Comparison of ENCODE assay signal across 8 cellular contexts in the genomic region with DNA sequence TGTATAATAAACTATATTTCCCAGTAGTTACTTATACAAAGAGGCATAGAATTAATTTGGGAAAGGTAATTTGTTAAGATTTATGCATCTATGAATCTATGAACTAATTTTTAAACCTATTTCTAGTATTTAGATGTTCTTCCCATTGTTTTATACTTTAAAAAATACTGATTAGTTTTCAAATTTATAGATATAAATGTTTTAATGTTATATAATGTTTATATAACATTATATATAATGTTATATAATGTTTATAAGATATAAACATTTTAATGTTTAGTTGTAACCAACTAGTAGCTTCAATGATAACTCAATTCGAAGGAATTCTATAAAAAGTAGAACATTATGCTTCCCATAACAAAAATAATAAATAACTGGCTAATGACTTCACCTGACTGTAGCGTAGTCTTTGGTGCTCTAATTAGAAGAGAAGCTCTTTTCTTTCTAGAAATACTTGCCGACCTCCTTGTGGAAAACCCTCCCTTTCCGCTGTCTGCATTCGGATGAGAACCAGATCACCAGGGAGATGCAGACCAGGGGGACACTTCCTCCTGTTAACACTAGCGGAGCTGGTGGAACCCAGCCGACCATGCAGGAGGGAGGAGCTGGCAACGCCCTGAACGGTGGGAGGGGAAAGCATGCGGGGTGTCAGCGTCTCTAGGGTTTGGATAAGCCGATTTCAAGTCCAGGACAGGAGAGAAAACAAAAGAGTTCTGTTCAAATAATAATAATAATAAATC.
DNase-seq lines count a peak whose midpoint lies in the region; ATAC-seq and TF ChIP-seq lines count a peak whose summit lies in the region.

No MANE protein-coding gene starts in this region.

- H3K36me3 ChIP-seq in BE2C (no peaks in the 10 kb centered on the region), lung (ENCODE audit: control insufficient read depth in 2 of 2, insufficient read depth in 2 of 2, low read length in 2 of 2) (no peaks in the 10 kb centered on the region)

- no peak for TF ChIP-seq CTCF in BE2C (IDR thresholded peaks at IDR 0.05; ENCODE audit: low read depth, low read length)
- TF ChIP-seq CTCF in lung (IDR thresholded peaks at IDR 0.05; ENCODE audit: control extremely low read depth, extremely low read depth), result no peak

- no peak overlapping the region for H3K27ac ChIP-seq in lung (ENCODE audit: low read depth in 1 of 2, low read length in 1 of 2)

- DNase-seq in BE2C (peak; percentile 91), NCI-H524 (lab: John Stamatoyannopoulos, UW) (peak; percentile 89 to 97), dermis blood vessel endothelial cell (peak; percentile 65), lung (ENCODE audit: low spot score) (peak; percentile 73)
- DNase-seq in activated CD4-positive, alpha-beta T cell treated with anti-CD3 and anti-CD28 coated beads for 4 hours, result peak; percentile 75 to 78
- DNase-seq in stimulated activated CD8-positive, alpha-beta memory T cell treated with anti-CD3 and anti-CD28 coated beads, Interleukin-12 subunit alpha, Interleukin-12 subunit beta, amount 100 ng/mL, for 1 hour (ENCODE audit: low read depth), result peak; percentile 48

- H3K9me3 ChIP-seq in BE2C (no peaks in the 10 kb centered on the region), lung (ENCODE audit: control insufficient read depth in 2 of 2, insufficient read depth in 1 of 2, low read length in 1 of 2) (peaks cover 0 to 2% of the 10 kb centered on the region in 2 donors)

- H3K4me1 ChIP-seq in BE2C (no peaks in the 10 kb centered on the region), lung (ENCODE audit: control insufficient read depth in 2 of 2, insufficient read depth in 2 of 2, low read length in 2 of 2) (no peaks in the 10 kb centered on the region)

- 1% methylated on average over 12 of the region's 12 CpGs for WGBS in lung, 2 donors

- H3K27me3 ChIP-seq in BE2C (no peaks in the 10 kb centered on the region), lung (ENCODE audit: control insufficient read depth, insufficient read depth) (peaks cover 3% of the 10 kb centered on the region)

- peak overlapping the region; percentile 61 for H3K4me3 ChIP-seq in BE2C (ENCODE audit: low read depth, low read length)
- peak overlapping the region; percentile 15 for H3K4me3 ChIP-seq in lung

- ATAC-seq in GM19035 (IDR thresholded peaks at IDR 0.05; ENCODE audit: unreplicated experiment) (peak; percentile 49), HG03439 (IDR thresholded peaks at IDR 0.05; ENCODE audit: unreplicated experiment) (peak; percentile 46), lung (ENCODE audit: insufficient read depth, low FRiP score) (peak; percentile 31)
